Comparison of ENCODE assay signal across 8 cellular contexts in genomic region chr16:30377812-30378235, GRCh38. TPM values are rescaled to one million over a fixed set of nuclear protein-coding genes. Genes with fewer than 3 reads are reported as not detected.
DNase-seq lines count a peak whose midpoint lies in the region; ATAC-seq lines count a peak whose summit lies in the region.

No MANE protein-coding gene starts in this region.

- peak overlapping the region; percentile 100 for H3K27ac ChIP-seq in cingulate gyrus (ENCODE audit: low read depth, low read length)

- intact Hi-C loops in left colon (cut with DNase I, micrococcal nuclease) = no loop called here

- peak; percentile 80 for DNase-seq in NK-92 treated with Interleukin-12 subunit alpha and Interleukin-12 subunit beta, amount 100 ng/mL, for 24 hours (lab: John Stamatoyannopoulos, UW)
- DNase-seq in NK-92 (lab: John Stamatoyannopoulos, UW; ENCODE audit: unreplicated experiment) = no peak
- DNase-seq in NCI-H226 = peak; percentile 75
- DNase-seq in activated CD4-positive, alpha-beta T cell treated with anti-CD3 and anti-CD28 coated beads for 1 hour = peak; percentile 86
- peak; percentile 94 to 95 for DNase-seq in left colon
- peak in 3 of 4 experiments; percentile 58 to 81 (median 79) for DNase-seq in stimulated activated CD4-positive, alpha-beta T cell treated with anti-CD3 and anti-CD28 coated beads, Interleukin-1b, Interleukin-23, amount 100 ng/mL, for 24 hours (ENCODE audit: low read depth in 4 of 4, low spot score in 1 of 4)

- ATAC-seq in HG03159 (IDR thresholded peaks at IDR 0.05; ENCODE audit: unreplicated experiment) = peak; percentile 37
- ATAC-seq in left colon = peak; percentile 64

RNA-seq across cellular contexts. Expression of gene MYL11, which starts 3.2 kb away (rescaled TPM):
- total RNA-seq in left colon = not detected

RNA-seq across cellular contexts. Expression of gene SEPTIN1, which starts 4.5 kb away (rescaled TPM):
- 1 to 10 TPM; 3.6 to 5.7 TPM for total RNA-seq in left colon

RNA-seq across cellular contexts. Expression of gene TBC1D10B, which starts 7.5 kb away (rescaled TPM):
- 10 to 100 TPM; 46.2 to 46.4 TPM for total RNA-seq in left colon

RNA-seq across cellular contexts. Expression of gene ZNF48, which starts 17.4 kb away (rescaled TPM):
- 1 to 10 TPM; 5.6 to 8.4 TPM for total RNA-seq in left colon

RNA-seq across cellular contexts. Expression of gene CD2BP2, which starts 22.7 kb away (rescaled TPM):
- 10 to 100 TPM; 57.3 to 65.2 TPM for total RNA-seq in left colon
